In genomic region chr1:6579374-6580118, GRCh38 we compare ENCODE assay signal across 8 cellular contexts. TPM values are rescaled to one million over a fixed set of nuclear protein-coding genes. Genes with fewer than 3 reads are reported as not detected.
DNase-seq lines count a peak whose midpoint lies in the region; ATAC-seq lines count a peak whose summit lies in the region.

ZBTB48 (plus strand) TSS chr1:6579994; CDS start chr1:6580610, 616 bp downstream.

- H3K4me3 ChIP-seq in GM08714 (ENCODE audit: low read length): peak within 1 kb of the TSS; percentile 78

- DNase-seq in NCI-H1092 treated with DMSO at 0.1 percent for 48 hours (lab: John Stamatoyannopoulos, UW): peak; percentile 100
- peak; percentile 95 for DNase-seq in SKM-1 (lab: John Stamatoyannopoulos, UW; ENCODE audit: unreplicated experiment)
- DNase-seq in activated naive CD4-positive, alpha-beta T cell treated with anti-CD3 and anti-CD28 coated beads, Interleukin-2, amount 50 U/mL, for 72 hours (ENCODE audit: low spot score in 2 of 2): peak; percentile 97 to 98
- DNase-seq in glomerular endothelial cell (ENCODE audit: extremely low read depth, low read depth, low spot score): no peak
- peak; percentile 99 for DNase-seq in occipital lobe (lab: John Stamatoyannopoulos, UW)

- H3K27ac ChIP-seq in temporal lobe (ENCODE audit: low read depth, low read length): peak within 1 kb of the TSS; percentile 86

- peaks cover 9 to 13% of the 10 kb centered on the region in 2 donors for H3K36me3 Mint-ChIP-seq in activated naive CD4-positive, alpha-beta T cell treated with anti-CD3 and anti-CD28 coated beads, Interleukin-2, amount 50 U/mL, for 72 hours

- ATAC-seq in HG02610 (IDR thresholded peaks at IDR 0.05; ENCODE audit: unreplicated experiment): peak; percentile 94
- ATAC-seq in activated naive CD4-positive, alpha-beta T cell treated with anti-CD3 and anti-CD28 coated beads, Interleukin-2, amount 50 U/mL, for 72 hours: peak; percentile 99

- H3K27ac Mint-ChIP-seq in activated naive CD4-positive, alpha-beta T cell treated with anti-CD3 and anti-CD28 coated beads, Interleukin-2, amount 50 U/mL, for 72 hours: peak within 1 kb of the TSS; percentile 94 to 96

- no peaks in the 10 kb centered on the region for H3K9me3 Mint-ChIP-seq in activated naive CD4-positive, alpha-beta T cell treated with anti-CD3 and anti-CD28 coated beads, Interleukin-2, amount 50 U/mL, for 72 hours

RNA-seq across cellular contexts. Expression of gene ZBTB48, which starts in this region (rescaled TPM):
- total RNA-seq in activated naive CD4-positive, alpha-beta T cell treated with anti-CD3 and anti-CD28 coated beads, Interleukin-2, amount 50 U/mL, for 72 hours: 10 to 100 TPM; 22.8 to 25.8 TPM
- total RNA-seq in glomerular endothelial cell (16.9 and 20.7 TPM in 2 replicates), occipital lobe (15.1 TPM), temporal lobe (10.8 TPM)
